In genomic region chr20:20765696-20766095, GRCh38 we compare ENCODE assay signal across 1 cellular context.
TF ChIP-seq lines count a peak whose summit lies in the region.

No MANE protein-coding gene starts in this region.

TF ChIP-seq in SK-N-SH treated with all-trans-retinoic acid at 6 μM for 48 hours, 23 proteins besides CTCF, POLR2A, EP300 and RAD21 (continued from another document):
- TF ChIP-seq TSHZ2 (CRISPR knock-in tag; IDR thresholded peaks at IDR 0.05) (no peak), ZFP3 (CRISPR knock-in tag; IDR thresholded peaks at IDR 0.05) (no peak), BACH2 (CRISPR knock-in tag; IDR thresholded peaks at IDR 0.05; ENCODE audit: borderline replicate concordance) (no peak), TCF4 (CRISPR knock-in tag; IDR thresholded peaks at IDR 0.05; ENCODE audit: borderline replicate concordance) (no peak), GLIS3 (CRISPR knock-in tag; IDR thresholded peaks at IDR 0.05) (no peak), SNAI2 (CRISPR knock-in tag; IDR thresholded peaks at IDR 0.05) (no peak), RARB (CRISPR knock-in tag; IDR thresholded peaks at IDR 0.05) (no peak), ZC3H10 (CRISPR knock-in tag; IDR thresholded peaks at IDR 0.05) (no peak), CSRNP3 (CRISPR knock-in tag; IDR thresholded peaks at IDR 0.05) (no peak)
